Comparison of ENCODE assay signal across 2 cellular contexts in genomic region chrX:48083212-48083611, GRCh38.
TF ChIP-seq lines count a peak whose summit lies in the region.

No MANE protein-coding gene starts in this region.

TF ChIP-seq in Ishikawa, 13 proteins besides CTCF, POLR2A, EP300 and RAD21 (continued from another document):
- TF ChIP-seq MAX (IDR thresholded peaks at IDR 0.05) (no peak), EGR1 (IDR thresholded peaks at IDR 0.05) (no peak), TAF1 (IDR thresholded peaks at IDR 0.05; ENCODE audit: low read depth) (no peak), REST (IDR thresholded peaks at IDR 0.05; ENCODE audit: low read depth) (no peak), CREB1 (IDR thresholded peaks at IDR 0.05; ENCODE audit: low read depth) (no peak), FOXM1 (IDR thresholded peaks at IDR 0.05; ENCODE audit: borderline replicate concordance, low read depth) (no peak)

TF ChIP-seq in K562, 482 proteins besides CTCF, POLR2A, EP300 and RAD21 (continued from another document):
- TF ChIP-seq ZNF764 (CRISPR knock-in tag; IDR thresholded peaks at IDR 0.05; ENCODE audit: low read depth), result no peak
- no peak for TF ChIP-seq ZC3H11A (IDR thresholded peaks at IDR 0.05; ENCODE audit: low read depth, low read length)
- TF ChIP-seq ZNF217 (CRISPR knock-in tag; IDR thresholded peaks at IDR 0.05), result no peak
- no peak for TF ChIP-seq MLLT1 (IDR thresholded peaks at IDR 0.05)
- no peak for TF ChIP-seq ZSCAN29 (IDR thresholded peaks at IDR 0.05)
- TF ChIP-seq DLX4 (CRISPR knock-in tag; IDR thresholded peaks at IDR 0.05), result no peak
- no peak for TF ChIP-seq MTA1 (IDR thresholded peaks at IDR 0.05; ENCODE audit: borderline replicate concordance)
TF ChIP-seq in K562: peak in this region for 2.
